Comparison of ENCODE assay signal across 1 cellular context in the genomic region with DNA sequence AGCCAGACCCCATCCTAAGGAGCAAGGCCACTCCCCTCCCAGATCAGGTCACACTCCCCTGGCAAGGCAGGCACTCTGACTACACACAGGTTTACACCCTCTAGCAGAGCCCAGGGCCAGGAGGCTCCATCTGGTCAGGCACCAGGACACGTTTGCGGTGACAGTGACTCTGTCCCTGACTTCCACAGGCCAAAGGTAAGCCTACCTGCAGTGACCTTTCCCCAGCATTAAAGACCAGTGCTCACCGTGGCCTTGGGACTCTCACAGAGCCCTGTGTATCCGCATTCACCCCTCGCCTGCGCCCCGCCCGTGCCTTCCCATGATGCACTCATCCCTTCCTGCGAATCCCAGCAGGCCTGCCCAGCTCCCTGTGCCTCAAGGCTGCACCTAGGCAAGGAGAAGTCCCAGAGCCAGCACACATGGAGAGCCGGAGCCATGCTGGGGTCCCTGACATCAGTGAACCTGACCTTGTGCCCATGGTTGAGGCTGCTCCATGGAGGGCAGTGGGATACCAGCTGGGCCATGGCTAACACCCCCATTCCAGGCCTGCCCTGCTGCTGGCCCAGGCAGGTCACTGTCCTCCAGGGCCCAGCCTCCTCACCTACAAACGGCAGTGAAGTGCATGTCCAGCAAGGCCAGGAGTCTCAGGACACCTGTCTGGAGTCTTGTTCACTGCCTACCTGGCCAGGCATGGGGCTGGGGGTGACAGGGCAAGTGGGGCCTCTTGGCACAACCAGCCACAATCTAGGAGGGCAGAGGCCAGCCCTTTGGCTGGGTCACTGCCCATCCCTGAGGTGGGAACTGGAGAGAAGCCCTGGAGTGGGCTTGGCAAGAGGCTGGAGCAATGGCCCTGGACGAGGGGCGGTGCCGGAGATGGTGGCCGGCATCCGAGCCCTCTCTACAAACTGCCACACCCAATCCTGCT.
TF ChIP-seq lines count a peak whose summit lies in the region.

No MANE protein-coding gene starts in this region.

TF ChIP-seq in HepG2, 621 proteins besides CTCF, POLR2A, EP300 and RAD21 (continued from another document and continues in another):
- TF ChIP-seq, protein P1, sequence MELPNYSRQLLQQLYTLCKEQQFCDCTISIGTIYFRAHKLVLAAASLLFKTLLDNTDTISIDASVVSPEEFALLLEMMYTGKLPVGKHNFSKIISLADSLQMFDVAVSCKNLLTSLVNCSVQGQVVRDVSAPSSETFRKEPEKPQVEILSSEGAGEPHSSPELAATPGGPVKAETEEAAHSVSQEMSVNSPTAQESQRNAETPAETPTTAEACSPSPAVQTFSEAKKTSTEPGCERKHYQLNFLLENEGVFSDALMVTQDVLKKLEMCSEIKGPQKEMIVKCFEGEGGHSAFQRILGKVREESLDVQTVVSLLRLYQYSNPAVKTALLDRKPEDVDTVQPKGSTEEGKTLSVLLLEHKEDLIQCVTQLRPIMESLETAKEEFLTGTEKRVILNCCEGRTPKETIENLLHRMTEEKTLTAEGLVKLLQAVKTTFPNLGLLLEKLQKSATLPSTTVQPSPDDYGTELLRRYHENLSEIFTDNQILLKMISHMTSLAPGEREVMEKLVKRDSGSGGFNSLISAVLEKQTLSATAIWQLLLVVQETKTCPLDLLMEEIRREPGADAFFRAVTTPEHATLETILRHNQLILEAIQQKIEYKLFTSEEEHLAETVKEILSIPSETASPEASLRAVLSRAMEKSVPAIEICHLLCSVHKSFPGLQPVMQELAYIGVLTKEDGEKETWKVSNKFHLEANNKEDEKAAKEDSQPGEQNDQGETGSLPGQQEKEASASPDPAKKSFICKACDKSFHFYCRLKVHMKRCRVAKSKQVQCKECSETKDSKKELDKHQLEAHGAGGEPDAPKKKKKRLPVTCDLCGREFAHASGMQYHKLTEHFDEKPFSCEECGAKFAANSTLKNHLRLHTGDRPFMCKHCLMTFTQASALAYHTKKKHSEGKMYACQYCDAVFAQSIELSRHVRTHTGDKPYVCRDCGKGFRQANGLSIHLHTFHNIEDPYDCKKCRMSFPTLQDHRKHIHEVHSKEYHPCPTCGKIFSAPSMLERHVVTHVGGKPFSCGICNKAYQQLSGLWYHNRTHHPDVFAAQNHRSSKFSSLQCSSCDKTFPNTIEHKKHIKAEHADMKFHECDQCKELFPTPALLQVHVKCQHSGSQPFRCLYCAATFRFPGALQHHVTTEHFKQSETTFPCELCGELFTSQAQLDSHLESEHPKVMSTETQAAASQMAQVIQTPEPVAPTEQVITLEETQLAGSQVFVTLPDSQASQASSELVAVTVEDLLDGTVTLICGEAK (IDR thresholded peaks at IDR 0.05), result no peak
- TF ChIP-seq, protein P1 (CRISPR knock-in tag; IDR thresholded peaks at IDR 0.05), result 0 out of 2 replicates have a peak, but pooled peaks have one; percentile 8
- peak; percentile 65; the same call in 1 of the 2 replicates for TF ChIP-seq SALL1 (CRISPR knock-in tag; IDR thresholded peaks at IDR 0.05)
- no peak for TF ChIP-seq SP1 (IDR thresholded peaks at IDR 0.05)
- no peak for TF ChIP-seq SP1 (CRISPR knock-in tag; IDR thresholded peaks at IDR 0.05)
- no peak for TF ChIP-seq ZNF552 (CRISPR knock-in tag; IDR thresholded peaks at IDR 0.05; ENCODE audit: borderline replicate concordance)
- no peak for TF ChIP-seq ZNF20 (CRISPR knock-in tag; IDR thresholded peaks at IDR 0.05)
- TF ChIP-seq MAFK (conservative IDR thresholded peaks at IDR 0.05 in 1 of 2, IDR thresholded peaks at IDR 0.05 in 1 of 2; ENCODE audit: low read length in 2 of 2), result no peak
- TF ChIP-seq ZNF333 (CRISPR knock-in tag; IDR thresholded peaks at IDR 0.05; ENCODE audit: borderline replicate concordance), result peak; percentile 38; the same call in 1 of the 2 replicates
- no peak for TF ChIP-seq ZFP36L1 (CRISPR knock-in tag; IDR thresholded peaks at IDR 0.05)
- TF ChIP-seq HNRNPLL (IDR thresholded peaks at IDR 0.05; ENCODE audit: low read depth, low read length, poor library complexity, severe bottlenecking), result peak; percentile 32
- TF ChIP-seq MIXL1 (CRISPR knock-in tag; IDR thresholded peaks at IDR 0.05), result no peak
- TF ChIP-seq ZNF274 (CRISPR knock-in tag; IDR thresholded peaks at IDR 0.05), result no peak; the same call in 1 of the 2 replicates
- TF ChIP-seq ZNF83 (CRISPR knock-in tag; IDR thresholded peaks at IDR 0.05; ENCODE audit: borderline replicate concordance), result no peak
- TF ChIP-seq ZNF660 (CRISPR knock-in tag; IDR thresholded peaks at IDR 0.05; ENCODE audit: borderline replicate concordance, low read depth), result no peak
- TF ChIP-seq, protein P2, sequence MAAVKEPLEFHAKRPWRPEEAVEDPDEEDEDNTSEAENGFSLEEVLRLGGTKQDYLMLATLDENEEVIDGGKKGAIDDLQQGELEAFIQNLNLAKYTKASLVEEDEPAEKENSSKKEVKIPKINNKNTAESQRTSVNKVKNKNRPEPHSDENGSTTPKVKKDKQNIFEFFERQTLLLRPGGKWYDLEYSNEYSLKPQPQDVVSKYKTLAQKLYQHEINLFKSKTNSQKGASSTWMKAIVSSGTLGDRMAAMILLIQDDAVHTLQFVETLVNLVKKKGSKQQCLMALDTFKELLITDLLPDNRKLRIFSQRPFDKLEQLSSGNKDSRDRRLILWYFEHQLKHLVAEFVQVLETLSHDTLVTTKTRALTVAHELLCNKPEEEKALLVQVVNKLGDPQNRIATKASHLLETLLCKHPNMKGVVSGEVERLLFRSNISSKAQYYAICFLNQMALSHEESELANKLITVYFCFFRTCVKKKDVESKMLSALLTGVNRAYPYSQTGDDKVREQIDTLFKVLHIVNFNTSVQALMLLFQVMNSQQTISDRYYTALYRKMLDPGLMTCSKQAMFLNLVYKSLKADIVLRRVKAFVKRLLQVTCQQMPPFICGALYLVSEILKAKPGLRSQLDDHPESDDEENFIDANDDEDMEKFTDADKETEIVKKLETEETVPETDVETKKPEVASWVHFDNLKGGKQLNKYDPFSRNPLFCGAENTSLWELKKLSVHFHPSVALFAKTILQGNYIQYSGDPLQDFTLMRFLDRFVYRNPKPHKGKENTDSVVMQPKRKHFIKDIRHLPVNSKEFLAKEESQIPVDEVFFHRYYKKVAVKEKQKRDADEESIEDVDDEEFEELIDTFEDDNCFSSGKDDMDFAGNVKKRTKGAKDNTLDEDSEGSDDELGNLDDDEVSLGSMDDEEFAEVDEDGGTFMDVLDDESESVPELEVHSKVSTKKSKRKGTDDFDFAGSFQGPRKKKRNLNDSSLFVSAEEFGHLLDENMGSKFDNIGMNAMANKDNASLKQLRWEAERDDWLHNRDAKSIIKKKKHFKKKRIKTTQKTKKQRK (IDR thresholded peaks at IDR 0.05; ENCODE audit: low read length), result no peak
- TF ChIP-seq SOX5 (CRISPR knock-in tag; IDR thresholded peaks at IDR 0.05; ENCODE audit: borderline replicate concordance), result 0 out of 2 replicates have a peak, but pooled peaks have one; percentile 34
- TF ChIP-seq GATA4 (IDR thresholded peaks at IDR 0.05; ENCODE audit: borderline replicate concordance, low read depth), result no peak
- TF ChIP-seq, protein P3, sequence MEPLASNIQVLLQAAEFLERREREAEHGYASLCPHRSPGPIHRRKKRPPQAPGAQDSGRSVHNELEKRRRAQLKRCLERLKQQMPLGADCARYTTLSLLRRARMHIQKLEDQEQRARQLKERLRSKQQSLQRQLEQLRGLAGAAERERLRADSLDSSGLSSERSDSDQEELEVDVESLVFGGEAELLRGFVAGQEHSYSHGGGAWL (CRISPR knock-in tag; IDR thresholded peaks at IDR 0.05), result 0 out of 2 replicates have a peak, but pooled peaks have one; percentile 18
- no peak for TF ChIP-seq ZNF235 (CRISPR knock-in tag; IDR thresholded peaks at IDR 0.05; ENCODE audit: borderline replicate concordance)
- TF ChIP-seq CHD2 (IDR thresholded peaks at IDR 0.05; ENCODE audit: low read depth, low read length), result no peak
- no peak for TF ChIP-seq MATR3 (CRISPR knock-in tag; IDR thresholded peaks at IDR 0.05)
- TF ChIP-seq ZNF160 (CRISPR knock-in tag; IDR thresholded peaks at IDR 0.05), result peak; percentile 48; the same call in 1 of the 2 replicates
- TF ChIP-seq NFRKB (IDR thresholded peaks at IDR 0.05), result no peak
- no peak for TF ChIP-seq ZNF547 (CRISPR knock-in tag; IDR thresholded peaks at IDR 0.05)
- peak; percentile 57; the same call in 1 of the 2 replicates for TF ChIP-seq TOPORS (CRISPR knock-in tag; IDR thresholded peaks at IDR 0.05)
- no peak for TF ChIP-seq FIP1L1 (IDR thresholded peaks at IDR 0.05; ENCODE audit: borderline replicate concordance, insufficient read depth, low read depth, low read length)
- TF ChIP-seq PHF20 (CRISPR knock-in tag; IDR thresholded peaks at IDR 0.05), result peak; percentile 71
- TF ChIP-seq NCOA2 (CRISPR knock-in tag; IDR thresholded peaks at IDR 0.05), result peak; percentile 21; the same call in 1 of the 2 replicates
- TF ChIP-seq ZNF550 (CRISPR knock-in tag; IDR thresholded peaks at IDR 0.05; ENCODE audit: borderline replicate concordance), result 0 out of 2 replicates have a peak, but pooled peaks have one; percentile 51
- TF ChIP-seq ZNF143 (CRISPR knock-in tag; IDR thresholded peaks at IDR 0.05), result peak; percentile 89
- no peak for TF ChIP-seq PHF5A (CRISPR knock-in tag; IDR thresholded peaks at IDR 0.05; ENCODE audit: low read depth, unreplicated experiment)
- TF ChIP-seq ZNF24 (IDR thresholded peaks at IDR 0.05), result no peak
- TF ChIP-seq, protein P4, sequence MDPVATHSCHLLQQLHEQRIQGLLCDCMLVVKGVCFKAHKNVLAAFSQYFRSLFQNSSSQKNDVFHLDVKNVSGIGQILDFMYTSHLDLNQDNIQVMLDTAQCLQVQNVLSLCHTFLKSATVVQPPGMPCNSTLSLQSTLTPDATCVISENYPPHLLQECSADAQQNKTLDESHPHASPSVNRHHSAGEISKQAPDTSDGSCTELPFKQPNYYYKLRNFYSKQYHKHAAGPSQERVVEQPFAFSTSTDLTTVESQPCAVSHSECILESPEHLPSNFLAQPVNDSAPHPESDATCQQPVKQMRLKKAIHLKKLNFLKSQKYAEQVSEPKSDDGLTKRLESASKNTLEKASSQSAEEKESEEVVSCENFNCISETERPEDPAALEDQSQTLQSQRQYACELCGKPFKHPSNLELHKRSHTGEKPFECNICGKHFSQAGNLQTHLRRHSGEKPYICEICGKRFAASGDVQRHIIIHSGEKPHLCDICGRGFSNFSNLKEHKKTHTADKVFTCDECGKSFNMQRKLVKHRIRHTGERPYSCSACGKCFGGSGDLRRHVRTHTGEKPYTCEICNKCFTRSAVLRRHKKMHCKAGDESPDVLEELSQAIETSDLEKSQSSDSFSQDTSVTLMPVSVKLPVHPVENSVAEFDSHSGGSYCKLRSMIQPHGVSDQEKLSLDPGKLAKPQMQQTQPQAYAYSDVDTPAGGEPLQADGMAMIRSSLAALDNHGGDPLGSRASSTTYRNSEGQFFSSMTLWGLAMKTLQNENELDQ (CRISPR knock-in tag; IDR thresholded peaks at IDR 0.05; ENCODE audit: borderline replicate concordance), result no peak
- TF ChIP-seq FOXJ3 (CRISPR knock-in tag; IDR thresholded peaks at IDR 0.05; ENCODE audit: borderline replicate concordance), result no peak
- TF ChIP-seq, protein P5, sequence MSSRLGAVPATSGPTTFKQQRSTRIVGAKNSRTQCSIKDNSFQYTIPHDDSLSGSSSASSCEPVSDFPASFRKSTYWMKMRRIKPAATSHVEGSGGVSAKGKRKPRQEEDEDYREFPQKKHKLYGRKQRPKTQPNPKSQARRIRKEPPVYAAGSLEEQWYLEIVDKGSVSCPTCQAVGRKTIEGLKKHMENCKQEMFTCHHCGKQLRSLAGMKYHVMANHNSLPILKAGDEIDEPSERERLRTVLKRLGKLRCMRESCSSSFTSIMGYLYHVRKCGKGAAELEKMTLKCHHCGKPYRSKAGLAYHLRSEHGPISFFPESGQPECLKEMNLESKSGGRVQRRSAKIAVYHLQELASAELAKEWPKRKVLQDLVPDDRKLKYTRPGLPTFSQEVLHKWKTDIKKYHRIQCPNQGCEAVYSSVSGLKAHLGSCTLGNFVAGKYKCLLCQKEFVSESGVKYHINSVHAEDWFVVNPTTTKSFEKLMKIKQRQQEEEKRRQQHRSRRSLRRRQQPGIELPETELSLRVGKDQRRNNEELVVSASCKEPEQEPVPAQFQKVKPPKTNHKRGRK (CRISPR knock-in tag; IDR thresholded peaks at IDR 0.05), result no peak
- TF ChIP-seq, protein P6, sequence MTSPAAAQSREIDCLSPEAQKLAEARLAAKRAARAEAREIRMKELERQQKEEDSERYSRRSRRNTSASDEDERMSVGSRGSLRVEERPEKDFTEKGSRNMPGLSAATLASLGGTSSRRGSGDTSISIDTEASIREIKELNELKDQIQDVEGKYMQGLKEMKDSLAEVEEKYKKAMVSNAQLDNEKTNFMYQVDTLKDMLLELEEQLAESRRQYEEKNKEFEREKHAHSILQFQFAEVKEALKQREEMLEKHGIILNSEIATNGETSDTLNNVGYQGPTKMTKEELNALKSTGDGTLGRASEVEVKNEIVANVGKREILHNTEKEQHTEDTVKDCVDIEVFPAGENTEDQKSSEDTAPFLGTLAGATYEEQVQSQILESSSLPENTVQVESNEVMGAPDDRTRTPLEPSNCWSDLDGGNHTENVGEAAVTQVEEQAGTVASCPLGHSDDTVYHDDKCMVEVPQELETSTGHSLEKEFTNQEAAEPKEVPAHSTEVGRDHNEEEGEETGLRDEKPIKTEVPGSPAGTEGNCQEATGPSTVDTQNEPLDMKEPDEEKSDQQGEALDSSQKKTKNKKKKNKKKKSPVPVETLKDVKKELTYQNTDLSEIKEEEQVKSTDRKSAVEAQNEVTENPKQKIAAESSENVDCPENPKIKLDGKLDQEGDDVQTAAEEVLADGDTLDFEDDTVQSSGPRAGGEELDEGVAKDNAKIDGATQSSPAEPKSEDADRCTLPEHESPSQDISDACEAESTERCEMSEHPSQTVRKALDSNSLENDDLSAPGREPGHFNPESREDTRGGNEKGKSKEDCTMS (CRISPR knock-in tag; conservative IDR thresholded peaks at IDR 0.05), result no peak
- TF ChIP-seq CHCHD3 (CRISPR knock-in tag; IDR thresholded peaks at IDR 0.05), result peak; percentile 61; the same call in 1 of the 2 replicates
